16 cellular contexts compared by ENCODE assay signal in genomic region chr11:3732671-3733070, GRCh38.
DNase-seq lines count a peak whose midpoint lies in the region; ATAC-seq and TF ChIP-seq lines count a peak whose summit lies in the region.
"Had no signal": no experiment of that assay in that cellular context is flagged by ENCODE, and none has a peak within 500 bp of the region (broad histone marks: within the 10 kb centered on the region; RNA-seq: fewer than 3 reads in every experiment).

No MANE protein-coding gene starts in this region.

- H3K27ac Mint-ChIP-seq in T-helper 1 cell treated with Interleukin-12 subunit alpha and Interleukin-12 subunit beta and Interleukin-4 antibody, amounts not matched to agents 30 μg/mL and 1 μg/mL, for 36 hours: peak overlapping the region; percentile 50
- peak overlapping the region; percentile 56; the same call in 1 of the 2 replicates for H3K27ac Mint-ChIP-seq in HFFc6

- DNase-seq in T-helper 1 cell (no peak), HFFc6 (no peak), fibroblast of pulmonary artery (ENCODE audit: low read depth) (peak; percentile 66), putamen (ENCODE audit: low spot score) (peak; percentile 53), AG08396 (ENCODE audit: low spot score) (no peak)
- DNase-seq: activated CD8-positive, alpha-beta memory T cell treated with anti-CD3 and anti-CD28 coated beads for 24 hours; erythroblast; lower lobe of right lung; MM.1S; NCI-H1694; ovary; SW 1271 had no signal

- H3K4me1 Mint-ChIP-seq in T-helper 1 cell treated with Interleukin-12 subunit alpha and Interleukin-12 subunit beta and Interleukin-4 antibody, amounts not matched to agents 30 μg/mL and 1 μg/mL, for 36 hours (ENCODE audit: low read depth): peaks cover 14% of the 10 kb centered on the region
- H3K4me1 Mint-ChIP-seq in HFFc6 (ENCODE audit: low read depth): peaks cover 7% of the 10 kb centered on the region

- peaks cover 56% of the 10 kb centered on the region for H3K36me3 Mint-ChIP-seq in T-helper 1 cell treated with Interleukin-12 subunit alpha and Interleukin-12 subunit beta and Interleukin-4 antibody, amounts not matched to agents 30 μg/mL and 1 μg/mL, for 36 hours (ENCODE audit: low read depth)
- H3K36me3 Mint-ChIP-seq in HFFc6 (ENCODE audit: low read depth): peaks cover 60% of the 10 kb centered on the region

- ATAC-seq in GM21619 (IDR thresholded peaks at IDR 0.05; ENCODE audit: unreplicated experiment) (no peak), HG03280 (IDR thresholded peaks at IDR 0.05; ENCODE audit: unreplicated experiment) (no peak)
- ATAC-seq: lower lobe of right lung had no signal

- no peak overlapping the region for H3K4me3 Mint-ChIP-seq in T-helper 1 cell treated with Interleukin-12 subunit alpha and Interleukin-12 subunit beta and Interleukin-4 antibody, amounts not matched to agents 30 μg/mL and 1 μg/mL, for 36 hours
- no peak overlapping the region for H3K4me3 Mint-ChIP-seq in HFFc6

- H3K9me3 Mint-ChIP-seq in T-helper 1 cell treated with Interleukin-12 subunit alpha and Interleukin-12 subunit beta and Interleukin-4 antibody, amounts not matched to agents 30 μg/mL and 1 μg/mL, for 36 hours: no peaks in the 10 kb centered on the region
- no peaks in the 10 kb centered on the region for H3K9me3 Mint-ChIP-seq in HFFc6

- no peaks in the 10 kb centered on the region for H3K27me3 Mint-ChIP-seq in T-helper 1 cell treated with Interleukin-12 subunit alpha and Interleukin-12 subunit beta and Interleukin-4 antibody, amounts not matched to agents 30 μg/mL and 1 μg/mL, for 36 hours (ENCODE audit: low read depth)
- H3K27me3 Mint-ChIP-seq in HFFc6 (ENCODE audit: insufficient read depth): no peaks in the 10 kb centered on the region

- H3K4me3 ChIP-seq in fibroblast of pulmonary artery (replicated peaks; ENCODE audit: low read depth, low read length): no peak overlapping the region
- H3K4me3 ChIP-seq: lower lobe of right lung, ovary, tibial nerve had no signal

- no peak for TF ChIP-seq CTCF in HFFc6 (IDR thresholded peaks at IDR 0.05)
- no peak for TF ChIP-seq CTCF in fibroblast of pulmonary artery (IDR thresholded peaks at IDR 0.05; ENCODE audit: low read length, missing control alignments)

Comparison
In these comparisons a context has a peak if more than half of its experiments do, and no peak if none do; other contexts are left out.
1. DNase-seq: peak in fibroblast of pulmonary artery (single experiment) and putamen (single experiment); none in T-helper 1 cell (0 of 5), HFFc6 (single experiment) and AG08396 (single experiment).